2 cellular contexts compared by ENCODE assay signal in the genomic region with DNA sequence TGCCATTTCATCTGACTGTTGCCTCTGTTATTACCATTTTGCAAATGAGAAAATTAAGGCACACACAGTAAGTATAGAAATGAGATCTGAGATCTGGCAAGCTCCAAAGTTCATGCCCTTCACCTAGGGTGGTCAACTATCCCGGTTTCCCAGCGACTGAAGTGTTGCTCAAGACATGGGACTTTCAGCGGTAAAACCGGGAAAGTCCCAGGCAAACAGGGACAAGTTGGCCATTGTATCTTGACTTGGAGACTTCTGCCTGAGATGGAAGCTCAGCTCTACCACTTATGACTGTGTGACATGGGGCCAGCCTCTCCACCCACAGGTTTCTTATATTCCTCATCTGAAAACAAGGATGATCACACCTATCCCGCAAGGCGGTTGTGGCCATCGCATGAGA.
TF ChIP-seq lines count a peak whose summit lies in the region.

No MANE protein-coding gene starts in this region.

TF ChIP-seq in H1, 55 proteins besides CTCF, POLR2A, EP300 and RAD21:
- TF ChIP-seq EZH2 (IDR thresholded peaks at IDR 0.05; ENCODE audit: low read depth, low read length, severe bottlenecking) = no peak
- TF ChIP-seq, protein P1, sequence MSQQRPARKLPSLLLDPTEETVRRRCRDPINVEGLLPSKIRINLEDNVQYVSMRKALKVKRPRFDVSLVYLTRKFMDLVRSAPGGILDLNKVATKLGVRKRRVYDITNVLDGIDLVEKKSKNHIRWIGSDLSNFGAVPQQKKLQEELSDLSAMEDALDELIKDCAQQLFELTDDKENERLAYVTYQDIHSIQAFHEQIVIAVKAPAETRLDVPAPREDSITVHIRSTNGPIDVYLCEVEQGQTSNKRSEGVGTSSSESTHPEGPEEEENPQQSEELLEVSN (IDR thresholded peaks at IDR 0.05) = 0 out of 2 replicates have a peak, but pooled peaks have one; percentile 17
TF ChIP-seq in H1: peak in this region for 1.

TF ChIP-seq in SK-N-SH, 30 proteins besides CTCF, POLR2A, EP300 and RAD21:
- no peak for TF ChIP-seq YY1 (IDR thresholded peaks at IDR 0.05; ENCODE audit: low read depth)
- no peak for TF ChIP-seq MXI1 (IDR thresholded peaks at IDR 0.05; ENCODE audit: low read depth, low read length)
- TF ChIP-seq, protein P2, sequence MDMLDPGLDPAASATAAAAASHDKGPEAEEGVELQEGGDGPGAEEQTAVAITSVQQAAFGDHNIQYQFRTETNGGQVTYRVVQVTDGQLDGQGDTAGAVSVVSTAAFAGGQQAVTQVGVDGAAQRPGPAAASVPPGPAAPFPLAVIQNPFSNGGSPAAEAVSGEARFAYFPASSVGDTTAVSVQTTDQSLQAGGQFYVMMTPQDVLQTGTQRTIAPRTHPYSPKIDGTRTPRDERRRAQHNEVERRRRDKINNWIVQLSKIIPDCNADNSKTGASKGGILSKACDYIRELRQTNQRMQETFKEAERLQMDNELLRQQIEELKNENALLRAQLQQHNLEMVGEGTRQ (IDR thresholded peaks at IDR 0.05; ENCODE audit: borderline replicate concordance, low read depth, low read length) = no peak
- TF ChIP-seq NRF1 (IDR thresholded peaks at IDR 0.05; ENCODE audit: low read depth, low read length) = no peak
- TF ChIP-seq, protein P3, sequence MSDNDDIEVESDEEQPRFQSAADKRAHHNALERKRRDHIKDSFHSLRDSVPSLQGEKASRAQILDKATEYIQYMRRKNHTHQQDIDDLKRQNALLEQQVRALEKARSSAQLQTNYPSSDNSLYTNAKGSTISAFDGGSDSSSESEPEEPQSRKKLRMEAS (IDR thresholded peaks at IDR 0.05; ENCODE audit: low read depth) = no peak
- TF ChIP-seq SMC3 (IDR thresholded peaks at IDR 0.05; ENCODE audit: low read depth, low read length) = no peak
- no peak for TF ChIP-seq TCF12 (IDR thresholded peaks at IDR 0.05)
